Comparison of ENCODE assay signal across 1 cellular context in the genomic region with DNA sequence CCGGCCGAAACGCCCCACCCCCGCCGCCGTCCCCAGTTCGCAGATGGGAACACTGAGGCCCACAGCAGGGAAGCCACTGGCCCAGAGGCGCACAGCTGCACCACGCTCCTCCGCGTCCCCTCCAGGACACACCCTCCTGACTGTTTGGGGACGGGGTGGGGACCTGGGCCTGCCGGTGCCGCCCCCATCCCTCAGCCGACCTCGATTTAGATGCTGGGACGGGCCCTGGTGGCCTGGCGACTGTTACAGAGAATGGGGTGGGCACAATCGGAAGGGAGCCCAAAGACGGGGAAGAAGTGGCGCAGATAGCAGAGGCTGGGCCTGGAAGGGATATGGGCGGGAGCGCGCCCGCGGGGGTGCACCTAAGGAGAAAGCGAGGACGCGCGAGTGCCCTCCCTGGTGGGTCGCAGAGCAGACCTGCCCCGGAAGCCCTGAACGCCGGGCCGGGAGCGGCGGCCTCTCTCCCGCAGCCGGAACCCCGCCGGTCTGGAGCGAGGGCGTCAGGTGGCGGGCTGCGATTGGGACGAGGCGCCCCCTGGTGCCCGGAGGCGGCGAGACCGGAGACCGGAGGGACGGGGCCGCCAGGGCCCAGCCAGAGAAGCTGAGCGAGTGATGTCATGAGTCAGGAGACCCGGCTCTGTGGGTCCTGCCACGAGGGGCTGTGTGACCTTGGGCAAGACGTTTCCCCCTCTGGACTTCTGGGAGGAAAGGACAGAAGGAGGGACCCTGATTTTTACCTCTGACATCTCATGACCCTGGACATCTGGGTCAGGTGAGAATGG.
A peak's percentile ranks its signal among the peaks of the same experiment; 100 is the strongest.
TF ChIP-seq lines count a peak whose summit lies in the region.

No MANE protein-coding gene starts in this region.

TF ChIP-seq in K562, 482 proteins besides CTCF, POLR2A, EP300 and RAD21 (continued from another document and continues in another):
- peak; percentile 62 for TF ChIP-seq PRDM10 (IDR thresholded peaks at IDR 0.05; ENCODE audit: partially characterized antibody)
- TF ChIP-seq GTF2A2 (tag; IDR thresholded peaks at IDR 0.05): 0 out of 2 replicates have a peak, but pooled peaks have one; percentile 57
- no peak for TF ChIP-seq MGA (IDR thresholded peaks at IDR 0.05)
- peak; percentile 62 for TF ChIP-seq NFIC (IDR thresholded peaks at IDR 0.05)
- peak; percentile 96 for TF ChIP-seq ZBTB7A (IDR thresholded peaks at IDR 0.05; ENCODE audit: borderline replicate concordance, control insufficient read depth, low read depth, low read length)
- TF ChIP-seq ZNF76 (CRISPR knock-in tag; IDR thresholded peaks at IDR 0.05; ENCODE audit: borderline replicate concordance): no peak
- TF ChIP-seq PRPF4 (IDR thresholded peaks at IDR 0.05; ENCODE audit: insufficient read depth, low read depth, low read length, poor library complexity, severe bottlenecking): peak; percentile 67
- TF ChIP-seq FOXM1 (IDR thresholded peaks at IDR 0.05; ENCODE audit: low read depth): no peak
- TF ChIP-seq FOXM1 (CRISPR knock-in tag; IDR thresholded peaks at IDR 0.05; ENCODE audit: low read depth): no peak
- TF ChIP-seq CBX3 (IDR thresholded peaks at IDR 0.05; ENCODE audit: borderline replicate concordance in 1 of 2, low read length in 2 of 2): peak in 1 of 2 experiments; percentile 68; a peak in 1 of 3 replicates
- no peak for TF ChIP-seq FOS (IDR thresholded peaks at IDR 0.05; ENCODE audit: extremely low read depth, insufficient read length)
- TF ChIP-seq U2AF1 (optimal IDR thresholded peaks at IDR 0.05; ENCODE audit: low read depth, low read length): peak; percentile 58
- peak; percentile 48 for TF ChIP-seq DACH1 (IDR thresholded peaks at IDR 0.05; ENCODE audit: partially characterized antibody)
- no peak for TF ChIP-seq ZNF146 (CRISPR knock-in tag; IDR thresholded peaks at IDR 0.05; ENCODE audit: unreplicated experiment)
- TF ChIP-seq KDM1A (IDR thresholded peaks at IDR 0.05): peak; percentile 94 to 98
- no peak for TF ChIP-seq HNRNPH1 (optimal IDR thresholded peaks at IDR 0.05; ENCODE audit: low read depth, low read length)
- peak; percentile 37 to 89; a peak in 2 of 4 replicates for TF ChIP-seq TEAD1 (CRISPR knock-in tag; IDR thresholded peaks at IDR 0.05)
- TF ChIP-seq PHB2 (IDR thresholded peaks at IDR 0.05; ENCODE audit: low read depth): peak; percentile 39; the same call in 1 of the 2 replicates
- 0 out of 2 replicates have a peak, but pooled peaks have one; percentile 6 for TF ChIP-seq NR1H2 (CRISPR knock-in tag; IDR thresholded peaks at IDR 0.05)
- TF ChIP-seq THRA (IDR thresholded peaks at IDR 0.05): no peak
- no peak for TF ChIP-seq BRD9 (IDR thresholded peaks at IDR 0.05; ENCODE audit: low read depth, partially characterized antibody)
- TF ChIP-seq MCM2 (IDR thresholded peaks at IDR 0.05; ENCODE audit: low read depth): no peak
- TF ChIP-seq CCAR2 (IDR thresholded peaks at IDR 0.05; ENCODE audit: low read depth, low read length): no peak
- TF ChIP-seq TRIM24 (IDR thresholded peaks at IDR 0.05): no peak
- TF ChIP-seq SNIP1 (IDR thresholded peaks at IDR 0.05; ENCODE audit: low read depth): no peak
- TF ChIP-seq ZBTB8A (IDR thresholded peaks at IDR 0.05; ENCODE audit: partially characterized antibody): no peak
- TF ChIP-seq KLF16 (IDR thresholded peaks at IDR 0.05): no peak
- peak; percentile 65; the same call in 1 of the 2 replicates for TF ChIP-seq ZBTB43 (CRISPR knock-in tag; IDR thresholded peaks at IDR 0.05)
- TF ChIP-seq SRSF1 (IDR thresholded peaks at IDR 0.05; ENCODE audit: low read depth, low read length): no peak
- TF ChIP-seq, protein P1, sequence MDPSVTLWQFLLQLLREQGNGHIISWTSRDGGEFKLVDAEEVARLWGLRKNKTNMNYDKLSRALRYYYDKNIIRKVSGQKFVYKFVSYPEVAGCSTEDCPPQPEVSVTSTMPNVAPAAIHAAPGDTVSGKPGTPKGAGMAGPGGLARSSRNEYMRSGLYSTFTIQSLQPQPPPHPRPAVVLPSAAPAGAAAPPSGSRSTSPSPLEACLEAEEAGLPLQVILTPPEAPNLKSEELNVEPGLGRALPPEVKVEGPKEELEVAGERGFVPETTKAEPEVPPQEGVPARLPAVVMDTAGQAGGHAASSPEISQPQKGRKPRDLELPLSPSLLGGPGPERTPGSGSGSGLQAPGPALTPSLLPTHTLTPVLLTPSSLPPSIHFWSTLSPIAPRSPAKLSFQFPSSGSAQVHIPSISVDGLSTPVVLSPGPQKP (CRISPR knock-in tag; IDR thresholded peaks at IDR 0.05): no peak
- peak; percentile 99 for TF ChIP-seq RBM25 (IDR thresholded peaks at IDR 0.05; ENCODE audit: low read depth, low read length, severe bottlenecking)
- TF ChIP-seq, protein P2, sequence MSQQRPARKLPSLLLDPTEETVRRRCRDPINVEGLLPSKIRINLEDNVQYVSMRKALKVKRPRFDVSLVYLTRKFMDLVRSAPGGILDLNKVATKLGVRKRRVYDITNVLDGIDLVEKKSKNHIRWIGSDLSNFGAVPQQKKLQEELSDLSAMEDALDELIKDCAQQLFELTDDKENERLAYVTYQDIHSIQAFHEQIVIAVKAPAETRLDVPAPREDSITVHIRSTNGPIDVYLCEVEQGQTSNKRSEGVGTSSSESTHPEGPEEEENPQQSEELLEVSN (IDR thresholded peaks at IDR 0.05; ENCODE audit: borderline replicate concordance in 1 of 2, extremely low read depth in 1 of 2, insufficient read depth in 1 of 2, insufficient read length in 1 of 2, low read depth in 1 of 2, low read length in 1 of 2, poor library complexity in 1 of 2, severe bottlenecking in 1 of 2): peak; percentile 70 to 81
- TF ChIP-seq, protein P3, sequence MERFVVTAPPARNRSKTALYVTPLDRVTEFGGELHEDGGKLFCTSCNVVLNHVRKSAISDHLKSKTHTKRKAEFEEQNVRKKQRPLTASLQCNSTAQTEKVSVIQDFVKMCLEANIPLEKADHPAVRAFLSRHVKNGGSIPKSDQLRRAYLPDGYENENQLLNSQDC (CRISPR knock-in tag; IDR thresholded peaks at IDR 0.05): peak; percentile 67; the same call in 1 of the 2 replicates
